ENCODE assay signal across 9 cellular contexts in genomic region chr19:33375156-33375744, GRCh38. TPM values are rescaled to one million over a fixed set of nuclear protein-coding genes. Genes with fewer than 3 reads are reported as not detected.
DNase-seq lines count a peak whose midpoint lies in the region; ATAC-seq and TF ChIP-seq lines count a peak whose summit lies in the region.
"Had no signal": no experiment of that assay in that cellular context is flagged by ENCODE, and none has a peak within 500 bp of the region (broad histone marks: within the 10 kb centered on the region; RNA-seq: fewer than 3 reads in every experiment).

No MANE protein-coding gene starts in this region.

- DNase-seq in activated CD4-positive, alpha-beta T cell treated with anti-CD3 and anti-CD28 coated beads, Interleukin-2, amount 10 ng/mL, durations not matched to agents 24 days and 14 days: no peak
- DNase-seq in activated CD4-positive, alpha-beta T cell treated with anti-CD3 and anti-CD28 coated beads for 1 hour: no peak
- DNase-seq in activated CD4-positive, alpha-beta memory T cell treated with anti-CD3 and anti-CD28 coated beads for 36 hours: no peak
- no peak for DNase-seq in glutamatergic neuron
- DNase-seq in stimulated activated naive CD8-positive, alpha-beta T cell treated with anti-CD3 and anti-CD28 coated beads, Interleukin-15, amount 100 ng/mL, for 72 hours: no peak
- DNase-seq in midbrain (lab: John Stamatoyannopoulos, UW): no peak
- DNase-seq in kidney glomerular epithelial cell (lab: John Stamatoyannopoulos, UW): no peak
- DNase-seq in anterior cingulate cortex (lab: John Stamatoyannopoulos, UW): no peak
- DNase-seq: islet precursor cell had no signal

- TF ChIP-seq CTCF in glutamatergic neuron (IDR thresholded peaks at IDR 0.05; ENCODE audit: partially characterized antibody, unreplicated experiment): no peak

- peak overlapping the region; percentile 94 for H3K4me3 Mint-ChIP-seq in activated CD4-positive, alpha-beta T cell treated with anti-CD3 and anti-CD28 coated beads, Interleukin-2, amount 10 ng/mL, durations not matched to agents 24 days and 14 days
- peak overlapping the region; percentile 87 for H3K4me3 Mint-ChIP-seq in activated CD4-positive, alpha-beta memory T cell treated with anti-CD3 and anti-CD28 coated beads for 36 hours
- H3K4me3 Mint-ChIP-seq in glutamatergic neuron (ENCODE audit: unreplicated experiment): peak overlapping the region; percentile 94
- H3K4me3 Mint-ChIP-seq in stimulated activated naive CD8-positive, alpha-beta T cell treated with anti-CD3 and anti-CD28 coated beads, Interleukin-15, amount 100 ng/mL, for 72 hours: peak overlapping the region; percentile 83 to 95

- peaks cover 41% of the 10 kb centered on the region for H3K4me1 Mint-ChIP-seq in activated CD4-positive, alpha-beta T cell treated with anti-CD3 and anti-CD28 coated beads, Interleukin-2, amount 10 ng/mL, durations not matched to agents 24 days and 14 days
- H3K4me1 Mint-ChIP-seq in activated CD4-positive, alpha-beta memory T cell treated with anti-CD3 and anti-CD28 coated beads for 36 hours (ENCODE audit: low read depth): peaks cover 50% of the 10 kb centered on the region
- peaks cover 38% of the 10 kb centered on the region for H3K4me1 Mint-ChIP-seq in glutamatergic neuron (ENCODE audit: low read depth, unreplicated experiment)
- peaks cover 58% of the 10 kb centered on the region for H3K4me1 Mint-ChIP-seq in stimulated activated naive CD8-positive, alpha-beta T cell treated with anti-CD3 and anti-CD28 coated beads, Interleukin-15, amount 100 ng/mL, for 72 hours

- intact Hi-C loops in activated CD4-positive, alpha-beta T cell treated with anti-CD3 and anti-CD28 coated beads, Interleukin-2, amount 10 ng/mL, durations not matched to agents 24 days and 14 days (cut with micrococcal nuclease): loop anchor here (10.0 kb wide), 2 partner anchors 400 to 700 kb away; partner anchors contain the start of genes ANKRD27, CEP89, FAAP24 and RGS9BP
- intact Hi-C loops in activated CD4-positive, alpha-beta memory T cell treated with anti-CD3 and anti-CD28 coated beads for 36 hours (cut with micrococcal nuclease): loop anchor here (10.0 kb wide), 1 partner anchor 140 kb away; no protein-coding TSS in a partner anchor

- H3K9me3 Mint-ChIP-seq in activated CD4-positive, alpha-beta T cell treated with anti-CD3 and anti-CD28 coated beads, Interleukin-2, amount 10 ng/mL, durations not matched to agents 24 days and 14 days: no peaks in the 10 kb centered on the region
- no peaks in the 10 kb centered on the region for H3K9me3 Mint-ChIP-seq in activated CD4-positive, alpha-beta memory T cell treated with anti-CD3 and anti-CD28 coated beads for 36 hours
- H3K9me3 Mint-ChIP-seq in glutamatergic neuron (ENCODE audit: unreplicated experiment): peaks cover 9% of the 10 kb centered on the region
- no peaks in the 10 kb centered on the region for H3K9me3 Mint-ChIP-seq in stimulated activated naive CD8-positive, alpha-beta T cell treated with anti-CD3 and anti-CD28 coated beads, Interleukin-15, amount 100 ng/mL, for 72 hours

- POLR2A ChIA-PET in activated CD4-positive, alpha-beta memory T cell treated with anti-CD3 and anti-CD28 coated beads for 36 hours (lab: Charles Lee): interaction anchor here (1.1 to 2.3 kb wide), 6 partner anchors 8 to 444 kb away, joined by 4 to 15 read pairs (median 4); partner anchors contain the start of gene KCTD15

- CTCF ChIA-PET in activated CD4-positive, alpha-beta memory T cell treated with anti-CD3 and anti-CD28 coated beads for 36 hours (lab: Charles Lee): interaction anchor here (1.1 to 2.5 kb wide), 2 partner anchors 140 to 199 kb away, joined by 4 to 11 read pairs; no protein-coding TSS in a partner anchor

- H3K27me3 Mint-ChIP-seq in activated CD4-positive, alpha-beta T cell treated with anti-CD3 and anti-CD28 coated beads, Interleukin-2, amount 10 ng/mL, durations not matched to agents 24 days and 14 days: no peaks in the 10 kb centered on the region
- H3K27me3 Mint-ChIP-seq in activated CD4-positive, alpha-beta memory T cell treated with anti-CD3 and anti-CD28 coated beads for 36 hours: no peaks in the 10 kb centered on the region
- H3K27me3 Mint-ChIP-seq in glutamatergic neuron (ENCODE audit: unreplicated experiment): peaks cover 11% of the 10 kb centered on the region
- no peaks in the 10 kb centered on the region for H3K27me3 Mint-ChIP-seq in stimulated activated naive CD8-positive, alpha-beta T cell treated with anti-CD3 and anti-CD28 coated beads, Interleukin-15, amount 100 ng/mL, for 72 hours

- H3K27ac Mint-ChIP-seq in activated CD4-positive, alpha-beta T cell treated with anti-CD3 and anti-CD28 coated beads, Interleukin-2, amount 10 ng/mL, durations not matched to agents 24 days and 14 days: no peak overlapping the region
- H3K27ac Mint-ChIP-seq in activated CD4-positive, alpha-beta memory T cell treated with anti-CD3 and anti-CD28 coated beads for 36 hours: peak overlapping the region; percentile 42
- peak overlapping the region; percentile 96 for H3K27ac Mint-ChIP-seq in glutamatergic neuron (ENCODE audit: unreplicated experiment)
- H3K27ac Mint-ChIP-seq in stimulated activated naive CD8-positive, alpha-beta T cell treated with anti-CD3 and anti-CD28 coated beads, Interleukin-15, amount 100 ng/mL, for 72 hours: peak overlapping the region; percentile 97 to 98

- ATAC-seq in stimulated activated naive CD8-positive, alpha-beta T cell treated with anti-CD3 and anti-CD28 coated beads, Interleukin-15, amount 100 ng/mL, for 72 hours: no peak

- peaks cover 26% of the 10 kb centered on the region for H3K36me3 Mint-ChIP-seq in activated CD4-positive, alpha-beta T cell treated with anti-CD3 and anti-CD28 coated beads, Interleukin-2, amount 10 ng/mL, durations not matched to agents 24 days and 14 days (ENCODE audit: low read depth)
- H3K36me3 Mint-ChIP-seq in activated CD4-positive, alpha-beta memory T cell treated with anti-CD3 and anti-CD28 coated beads for 36 hours: peaks cover 24% of the 10 kb centered on the region
- peaks cover 5% of the 10 kb centered on the region for H3K36me3 Mint-ChIP-seq in glutamatergic neuron (ENCODE audit: unreplicated experiment)

RNA-seq across cellular contexts. Expression of gene CEBPG, which starts 1.7 kb away (rescaled TPM):
- total RNA-seq in activated CD4-positive, alpha-beta T cell treated with anti-CD3 and anti-CD28 coated beads, Interleukin-2, amount 10 ng/mL, durations not matched to agents 24 days and 14 days: 29.7 and 29.8 TPM in 2 replicates
- 10 to 100 TPM; 30.6 to 30.9 TPM for total RNA-seq in activated CD4-positive, alpha-beta memory T cell treated with anti-CD3 and anti-CD28 coated beads for 36 hours
- 75.1 TPM for total RNA-seq in glutamatergic neuron (ENCODE audit: unreplicated experiment)
